Comparison of ENCODE assay signal across 15 cellular contexts in the genomic region with DNA sequence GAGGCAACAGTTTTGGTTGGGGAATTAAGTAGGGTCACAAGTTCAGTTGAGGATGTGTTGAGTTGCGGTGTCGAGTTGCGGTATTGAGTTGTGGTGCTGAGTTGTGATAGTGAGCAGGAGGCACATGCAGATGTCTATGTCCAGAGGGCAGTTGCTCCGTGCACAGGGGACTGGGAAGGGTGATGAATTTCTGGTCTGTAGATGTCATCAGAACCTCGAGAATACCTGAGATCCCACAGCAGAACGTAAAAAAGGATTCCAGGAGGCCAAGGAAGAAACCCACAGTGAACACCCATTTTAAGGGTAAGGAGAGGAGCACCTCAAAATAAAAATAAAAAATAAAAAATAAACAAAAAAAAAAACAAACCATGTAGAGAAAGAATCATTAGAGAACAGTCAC.
"Had no signal": no experiment of that assay in that cellular context is flagged by ENCODE, and none has a peak within 500 bp of the region (broad histone marks: within the 10 kb centered on the region; RNA-seq: fewer than 3 reads in every experiment).

No MANE protein-coding gene starts in this region.

- H3K9me3 Mint-ChIP-seq: type B pancreatic cell had no signal

- H3K27ac ChIP-seq: epithelial cell of prostate, esophagus muscularis mucosa, gastrocnemius medialis, sigmoid colon, skin epidermis, suprapubic skin, thyroid gland had no signal

- ATAC-seq: gastrocnemius medialis; heart right ventricle; naive thymus-derived CD4-positive, alpha-beta T cell; stimulated activated naive CD8-positive, alpha-beta T cell treated with anti-CD3 and anti-CD28 coated beads, Interleukin-15, Interleukin-2, amounts not matched to agents 100 U/mL and 50 U/mL, for 24 hours had no signal

- H3K4me3 ChIP-seq: esophagus muscularis mucosa, gastrocnemius medialis, heart right ventricle, left ventricle myocardium inferior, lung, sigmoid colon, skin epidermis, suprapubic skin, thyroid gland had no signal

- H3K27ac Mint-ChIP-seq: naive thymus-derived CD4-positive, alpha-beta T cell; type B pancreatic cell had no signal

- DNase-seq: effector memory CD4-positive, alpha-beta T cell; gastrocnemius medialis; heart right ventricle; islet precursor cell; left ventricle myocardium inferior; naive thymus-derived CD4-positive, alpha-beta T cell; sigmoid colon; stimulated activated naive CD8-positive, alpha-beta T cell treated with anti-CD3 and anti-CD28 coated beads, Interleukin-15, Interleukin-2, amounts not matched to agents 100 U/mL and 50 U/mL, for 24 hours; thyroid gland had no signal

- H3K36me3 Mint-ChIP-seq: type B pancreatic cell had no signal

- H3K36me3 ChIP-seq: esophagus muscularis mucosa, gastrocnemius medialis, heart right ventricle, left ventricle myocardium inferior, sigmoid colon, suprapubic skin, thyroid gland had no signal

- H3K4me1 ChIP-seq: gastrocnemius medialis had no signal

- H3K9me3 ChIP-seq: esophagus muscularis mucosa, gastrocnemius medialis, heart right ventricle, left ventricle myocardium inferior, sigmoid colon, suprapubic skin, thyroid gland had no signal

- H3K27me3 ChIP-seq: esophagus muscularis mucosa, gastrocnemius medialis, sigmoid colon, suprapubic skin, thyroid gland had no signal

- H3K4me3 Mint-ChIP-seq: naive thymus-derived CD4-positive, alpha-beta T cell; type B pancreatic cell had no signal
